In genomic region chr3:7062714-7063113, GRCh38 we compare ENCODE assay signal across 6 cellular contexts.
"Had no signal": no experiment of that assay in that cellular context is flagged by ENCODE, and none has a peak within 500 bp of the region (broad histone marks: within the 10 kb centered on the region; RNA-seq: fewer than 3 reads in every experiment).

No MANE protein-coding gene starts in this region.

- H3K4me2 ChIP-seq: GM23338 had no signal

- ATAC-seq: GM23338, K562 had no signal

- H3K4me3 Mint-ChIP-seq: GM23338, H9 had no signal

- H3K27ac Mint-ChIP-seq: GM23338, H9 had no signal

- H3K4me1 Mint-ChIP-seq: GM23338 had no signal

- H3K4me3 ChIP-seq: GM23338, K562 had no signal

- DNase-seq: H9, HCEC 1CT, IMR-90, KG1 had no signal
